ENCODE assay signal across 19 cellular contexts in the genomic region with DNA sequence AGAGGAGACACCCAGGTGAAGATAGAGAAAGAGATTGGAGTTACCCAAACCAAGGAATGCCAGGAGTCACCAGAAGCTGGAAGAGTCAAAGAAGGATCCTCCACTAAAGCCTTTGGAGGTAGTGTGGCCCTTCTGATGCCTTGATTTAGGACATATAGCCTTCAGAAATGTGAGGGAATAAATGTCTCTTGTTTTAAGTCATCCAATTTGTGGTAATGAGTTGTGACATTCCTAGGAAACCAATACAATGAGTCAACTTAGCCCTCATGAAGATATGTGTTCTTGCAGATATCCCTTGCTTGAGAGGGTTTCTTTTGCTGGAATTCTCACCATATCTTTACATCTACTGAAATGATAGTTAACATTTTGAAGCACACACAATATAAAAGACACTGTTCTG. TPM values are rescaled to one million over a fixed set of nuclear protein-coding genes. Genes with fewer than 3 reads are reported as not detected.
DNase-seq lines count a peak whose midpoint lies in the region; FAIRE-seq and TF ChIP-seq lines count a peak whose summit lies in the region.
"Had no signal": no experiment of that assay in that cellular context is flagged by ENCODE, and none has a peak within 500 bp of the region (broad histone marks: within the 10 kb centered on the region; RNA-seq: fewer than 3 reads in every experiment).

No MANE protein-coding gene starts in this region.

- no peak for TF ChIP-seq CTCF in Calu3 (IDR thresholded peaks at IDR 0.05; ENCODE audit: unreplicated experiment)
- TF ChIP-seq CTCF in epithelial cell of esophagus (IDR thresholded peaks at IDR 0.05; ENCODE audit: insufficient read depth, low read depth, low read length, missing control alignments), result no peak

- DNase-seq in Calu3 (no peak), RCC 7860 (ENCODE audit: low spot score) (peak; percentile 92), epithelial cell of esophagus (ENCODE audit: low read depth) (peak; percentile 72), myocyte (ENCODE audit: low read depth) (peak; percentile 67), NCI-H748 treated with DMSO at 0.1 percent for 48 hours (lab: John Stamatoyannopoulos, UW) (no peak), medulla oblongata (ENCODE audit: extremely low spot score) (no peak), NCI-H128 (lab: John Stamatoyannopoulos, UW; ENCODE audit: unreplicated experiment) (no peak)
- DNase-seq in activated CD4-positive, alpha-beta T cell treated with anti-CD3 and anti-CD28 coated beads for 4 hours, result no peak
- DNase-seq: activated CD4-positive, CD25-positive, alpha-beta regulatory T cell; activated T-cell treated with anti-CD3 and anti-CD28 coated beads for 4 hours; amygdala; effector memory CD4-positive, alpha-beta T cell; NCI-H1436 treated with DMSO at 0.1 percent for 48 hours; stimulated activated CD4-positive, alpha-beta T cell treated with anti-CD3 and anti-CD28 coated beads, Interleukin-4, amount 100 ng/mL, for 4 hours; stimulated activated naive CD4-positive, alpha-beta T cell treated with Interleukin-2 at 50 U/mL for 16 hours had no signal

- peak overlapping the region; percentile 17 for H3K27ac Mint-ChIP-seq in Calu3 (ENCODE audit: unreplicated experiment)

- BruUV-seq in Calu3 (replicated peaks; lab: Mats Ljungman, UMichigan), result no TSS peak

- H3K9me3 Mint-ChIP-seq in Calu3 (ENCODE audit: low read depth, unreplicated experiment), result peaks cover 3% of the 10 kb centered on the region

- H3K27me3 Mint-ChIP-seq in Calu3 (ENCODE audit: unreplicated experiment), result no peaks in the 10 kb centered on the region

- H3K4me3 ChIP-seq in epithelial cell of esophagus (ENCODE audit: low read length), result no peak overlapping the region
- H3K4me3 ChIP-seq: HAP-1 had no signal

- CTCF ChIA-PET in Calu3 (lab: Charles Lee), result no interaction called here

- no peak overlapping the region for H3K4me3 Mint-ChIP-seq in Calu3 (ENCODE audit: low read depth, unreplicated experiment)

- peak; percentile 85 for FAIRE-seq in RCC 7860 (lab: Jason Lieb, UNC)
- FAIRE-seq: G401.6, GM18507 had no signal

- H3K36me3 Mint-ChIP-seq in Calu3 (ENCODE audit: insufficient read depth, unreplicated experiment), result no peaks in the 10 kb centered on the region

- intact Hi-C loops in Calu3 (cut with micrococcal nuclease; ENCODE audit: unreplicated experiment), result no loop called here

- no peaks in the 10 kb centered on the region for H3K4me1 Mint-ChIP-seq in Calu3 (ENCODE audit: low read depth, unreplicated experiment)

RNA-seq across cellular contexts. Expression of a gene that starts 58.8 kb away (rescaled TPM):
- not detected in 2 replicates for total RNA-seq in Calu3 (2022)
- total RNA-seq in myocyte, result not detected in 2 replicates
- polyA plus RNA-seq in myocyte (2012), result not detected
- total RNA-seq: mononuclear cell had no signal

Comparison
In these comparisons a context has a peak if more than half of its experiments do, and no peak if none do; other contexts are left out.
1. DNase-seq: peak in RCC 7860 (single experiment), epithelial cell of esophagus (single experiment) and myocyte (single experiment); none in Calu3 (single experiment), NCI-H748 treated with DMSO at 0.1 percent for 48 hours (single experiment), activated CD4-positive, alpha-beta T cell treated with anti-CD3 and anti-CD28 coated beads for 4 hours (0 of 2), medulla oblongata (single experiment) and NCI-H128 (single experiment).